Comparison of ENCODE assay signal across 8 cellular contexts in the genomic region with DNA sequence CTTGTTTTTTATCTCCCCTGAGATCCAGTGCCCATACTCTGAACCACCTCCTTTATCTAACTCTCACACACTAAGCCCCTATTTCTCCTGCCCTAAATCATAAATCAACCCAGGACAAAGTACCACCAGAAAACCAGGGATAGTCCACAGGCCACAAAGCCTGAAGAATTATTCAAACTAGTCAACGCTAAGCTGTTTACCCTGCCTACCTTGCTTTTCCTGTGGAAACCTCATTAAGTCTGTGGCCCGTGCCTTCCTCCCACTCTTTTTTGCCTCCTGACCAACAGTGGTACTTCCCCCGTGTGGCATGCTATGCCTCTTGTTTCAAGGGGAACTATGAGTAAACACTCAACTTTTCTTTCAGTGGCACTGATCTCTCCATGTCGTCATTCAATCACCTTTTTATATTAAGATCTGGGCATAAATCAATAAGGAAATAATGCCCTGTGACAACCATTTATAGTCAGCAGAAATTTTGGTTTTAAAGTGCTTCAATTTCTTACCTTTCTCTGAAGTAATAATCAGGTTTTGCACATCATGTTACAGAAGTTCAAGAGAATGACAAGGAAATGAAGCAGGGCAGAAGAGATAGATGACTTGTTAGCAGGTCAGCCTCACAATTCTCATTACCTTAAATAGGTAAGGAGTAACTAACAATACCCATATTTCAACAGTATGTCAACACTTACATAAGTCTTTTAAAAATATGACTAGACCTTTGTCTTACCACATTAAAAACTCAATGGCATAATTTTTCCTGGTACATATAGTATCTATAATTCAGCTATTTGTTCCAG. TPM values are rescaled to one million over a fixed set of nuclear protein-coding genes. Genes with fewer than 3 reads are reported as not detected.
DNase-seq lines count a peak whose midpoint lies in the region; ATAC-seq and TF ChIP-seq lines count a peak whose summit lies in the region.

No MANE protein-coding gene starts in this region.

- H3K4me1 Mint-ChIP-seq in stimulated activated naive B cell treated with anti-CD40 and anti-IgM and Interleukin-4, amounts not matched to agents 10 μg/mL and 1 μg/mL and 100 μg/mL, for 72 hours = peaks cover 16 to 29% of the 10 kb centered on the region in 2 donors

- H3K27me3 Mint-ChIP-seq in stimulated activated naive B cell treated with anti-CD40 and anti-IgM and Interleukin-4, amounts not matched to agents 10 μg/mL and 1 μg/mL and 100 μg/mL, for 72 hours = no peaks in the 10 kb centered on the region

- H3K4me3 Mint-ChIP-seq in stimulated activated naive B cell treated with anti-CD40 and anti-IgM and Interleukin-4, amounts not matched to agents 10 μg/mL and 1 μg/mL and 100 μg/mL, for 72 hours = peak overlapping the region; percentile 31 to 54

- no peak overlapping the region for H3K9ac ChIP-seq in endocrine pancreas (ENCODE audit: control insufficient read depth, insufficient read depth, low read length)

- H3K9me3 Mint-ChIP-seq in stimulated activated naive B cell treated with anti-CD40 and anti-IgM and Interleukin-4, amounts not matched to agents 10 μg/mL and 1 μg/mL and 100 μg/mL, for 72 hours = no peaks in the 10 kb centered on the region

- DNase-seq in GM06990 (ENCODE audit: extremely low read depth, insufficient read length) (peak; percentile 43), hypothalamus (lab: John Stamatoyannopoulos, UW) (no peak), amniotic stem cell (lab: John Stamatoyannopoulos, UW) (no peak), ureter (ENCODE audit: low spot score) (no peak)
- DNase-seq in stimulated activated naive B cell treated with anti-CD40 and anti-IgM and Interleukin-4, amounts not matched to agents 10 μg/mL and 1 μg/mL and 100 μg/mL, for 72 hours = peak; percentile 65

- ATAC-seq in HG03432 (IDR thresholded peaks at IDR 0.05; ENCODE audit: unreplicated experiment) = peak; percentile 75
- ATAC-seq in activated CD4-positive, CD25-positive, alpha-beta regulatory T cell treated with anti-CD3 and anti-CD28 coated beads, Interleukin-2, amount 50 U/mL, for 24 hours = peak; percentile 82 to 89
- ATAC-seq in stimulated activated naive B cell treated with anti-CD40 and anti-IgM and Interleukin-4, amounts not matched to agents 10 μg/mL and 1 μg/mL and 100 μg/mL, for 72 hours (replicated peaks) = peak; percentile 99 to 100

- H3K36me3 ChIP-seq in GM06990 (ENCODE audit: control insufficient read depth, insufficient read depth, low read length) = no peaks in the 10 kb centered on the region
- no peaks in the 10 kb centered on the region for H3K36me3 ChIP-seq in endocrine pancreas (ENCODE audit: control insufficient read depth, insufficient read depth, low read length)

- no peak for TF ChIP-seq CTCF in GM06990 (IDR thresholded peaks at IDR 0.05; ENCODE audit: insufficient read depth, low read length, poor library complexity, severe bottlenecking)

- H3K27me3 ChIP-seq in GM06990 (replicated peaks; ENCODE audit: control insufficient read depth, insufficient read depth, low read length) (no peaks in the 10 kb centered on the region), endocrine pancreas (ENCODE audit: control insufficient read depth, insufficient read depth, low read length) (no peaks in the 10 kb centered on the region)

- H3K27ac Mint-ChIP-seq in stimulated activated naive B cell treated with anti-CD40 and anti-IgM and Interleukin-4, amounts not matched to agents 10 μg/mL and 1 μg/mL and 100 μg/mL, for 72 hours = peak overlapping the region; percentile 85

- H3K4me3 ChIP-seq in GM06990 (replicated peaks; ENCODE audit: low read depth, low read length) = no peak overlapping the region
- H3K4me3 ChIP-seq in endocrine pancreas (ENCODE audit: control insufficient read depth, insufficient read depth, low read length) = peak overlapping the region; percentile 31

- no peaks in the 10 kb centered on the region for H3K9me3 ChIP-seq in endocrine pancreas (ENCODE audit: control insufficient read depth, low read length)

- H3K36me3 Mint-ChIP-seq in stimulated activated naive B cell treated with anti-CD40 and anti-IgM and Interleukin-4, amounts not matched to agents 10 μg/mL and 1 μg/mL and 100 μg/mL, for 72 hours = peaks cover 10 to 34% of the 10 kb centered on the region in 2 donors

- peaks cover 36% of the 10 kb centered on the region for H3K4me1 ChIP-seq in endocrine pancreas (ENCODE audit: control insufficient read depth, insufficient read depth, low read length)

RNA-seq across cellular contexts. Expression of gene EYA3, which starts 32.1 kb away (rescaled TPM):
- total RNA-seq in ureter = 31.6 TPM

Comparison
In these comparisons a context has a peak if more than half of its experiments do, and no peak if none do; other contexts are left out.
1. DNase-seq: peak in GM06990 (single experiment) and stimulated activated naive B cell treated with anti-CD40 and anti-IgM and Interleukin-4, amounts not matched to agents 10 μg/mL and 1 μg/mL and 100 μg/mL, for 72 hours (single experiment); none in hypothalamus (0 of 51), amniotic stem cell (single experiment) and ureter (single experiment).
2. Peak in every context shown above with its lines, with median percentiles within 50 percentile points of each other: ATAC-seq.